In the genomic region with DNA sequence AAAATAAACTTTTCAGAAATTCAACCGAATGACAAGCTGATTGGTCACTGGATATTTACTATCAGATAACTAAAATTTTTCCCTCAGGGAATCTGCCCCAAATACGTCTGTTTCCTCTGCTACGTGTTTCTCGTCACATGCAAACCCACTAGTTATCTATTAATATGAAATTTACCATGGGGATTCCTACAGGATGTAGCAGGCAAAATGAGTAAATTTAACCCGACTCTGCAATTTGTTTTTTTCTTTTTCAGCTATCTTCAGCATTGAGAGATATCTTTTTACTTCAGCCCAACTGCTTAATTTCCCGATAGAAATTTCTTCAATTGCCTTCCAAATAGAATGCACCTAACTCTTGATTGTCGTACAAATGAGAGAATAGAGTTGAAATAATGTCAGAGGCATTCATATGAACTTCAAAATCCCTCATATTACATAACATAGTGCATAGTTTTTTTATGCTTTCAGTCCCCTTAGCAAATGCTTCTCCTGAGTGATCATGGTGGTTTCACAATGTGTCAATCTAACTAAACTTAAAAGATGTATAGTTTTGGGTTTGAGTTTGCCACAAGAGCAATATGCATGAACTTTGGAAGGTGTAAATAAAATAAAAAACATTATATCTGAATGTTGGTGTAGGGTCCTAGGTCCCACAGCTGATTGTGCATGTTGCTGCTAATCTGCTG, we compare ENCODE assay signal across 9 cellular contexts.
"Had no signal": no experiment of that assay in that cellular context is flagged by ENCODE, and none has a peak within 500 bp of the region (broad histone marks: within the 10 kb centered on the region; RNA-seq: fewer than 3 reads in every experiment).

No MANE protein-coding gene starts in this region.

- FAIRE-seq: H1, H54, HTR-8/SVneo, K562 had no signal

- ATAC-seq: GM23338, K562 had no signal

- H3K4me2 ChIP-seq: GM23338 had no signal

- DNase-seq: H9, HCEC 1CT, IMR-90, KG1 had no signal

- H3K4me3 ChIP-seq: GM23338, K562 had no signal

- H2AFZ ChIP-seq: GM23338 had no signal
